In genomic region chr4:26864904-26865303, GRCh38 we compare ENCODE assay signal across 13 cellular contexts. TPM values are rescaled to one million over a fixed set of nuclear protein-coding genes. Genes with fewer than 3 reads are reported as not detected.
DNase-seq lines count a peak whose midpoint lies in the region; ATAC-seq and TF ChIP-seq lines count a peak whose summit lies in the region.
"Had no signal": no experiment of that assay in that cellular context is flagged by ENCODE, and none has a peak within 500 bp of the region (broad histone marks: within the 10 kb centered on the region; RNA-seq: fewer than 3 reads in every experiment).

No MANE protein-coding gene starts in this region.

- H3K4me1 Mint-ChIP-seq in stimulated activated naive CD8-positive, alpha-beta T cell treated with anti-CD3 and anti-CD28 coated beads, Interleukin-15, Interleukin-2, amounts not matched to agents 100 ng/mL and 50 ng/mL, for 24 hours (ENCODE audit: low read depth) = peaks cover 75% of the 10 kb centered on the region
- H3K4me1 Mint-ChIP-seq in activated T-helper 17 cell treated with anti-CD3 and anti-CD28 coated beads, Interleukin-2, amount 50 U/mL, for 72 hours = peaks cover 45% of the 10 kb centered on the region

- TF ChIP-seq POLR2A in uterus (IDR thresholded peaks at IDR 0.05) = no peak

- H3K27me3 ChIP-seq in muscle layer of duodenum (ENCODE audit: low read depth, low read length) (no peaks in the 10 kb centered on the region), uterus (no peaks in the 10 kb centered on the region)
- H3K27me3 ChIP-seq: esophagus squamous epithelium, MG63 had no signal

- H3K9me3 Mint-ChIP-seq in stimulated activated naive CD8-positive, alpha-beta T cell treated with anti-CD3 and anti-CD28 coated beads, Interleukin-15, Interleukin-2, amounts not matched to agents 100 ng/mL and 50 ng/mL, for 24 hours = no peaks in the 10 kb centered on the region
- H3K9me3 Mint-ChIP-seq in activated T-helper 17 cell treated with anti-CD3 and anti-CD28 coated beads, Interleukin-2, amount 50 U/mL, for 72 hours = no peaks in the 10 kb centered on the region

- H3K4me1 ChIP-seq in muscle layer of duodenum (ENCODE audit: control insufficient read depth in 1 of 2, insufficient read depth in 2 of 2, low read length in 2 of 2) = peaks cover 3 to 16% of the 10 kb centered on the region in 2 donors
- H3K4me1 ChIP-seq in uterus = peaks cover 0 to 9% of the 10 kb centered on the region in 2 donors

- H3K4me3 Mint-ChIP-seq in stimulated activated naive CD8-positive, alpha-beta T cell treated with anti-CD3 and anti-CD28 coated beads, Interleukin-15, Interleukin-2, amounts not matched to agents 100 ng/mL and 50 ng/mL, for 24 hours = peak overlapping the region; percentile 29
- peak overlapping the region; percentile 92 for H3K4me3 Mint-ChIP-seq in activated T-helper 17 cell treated with anti-CD3 and anti-CD28 coated beads, Interleukin-2, amount 50 U/mL, for 72 hours

- no peaks in the 10 kb centered on the region for H3K9me3 ChIP-seq in muscle layer of duodenum (ENCODE audit: control insufficient read depth in 1 of 2, low read length in 2 of 2)
- H3K9me3 ChIP-seq in uterus = no peaks in the 10 kb centered on the region
- H3K9me3 ChIP-seq: esophagus squamous epithelium, MG63 had no signal

- ATAC-seq in stimulated activated naive CD8-positive, alpha-beta T cell treated with anti-CD3 and anti-CD28 coated beads, Interleukin-15, Interleukin-2, amounts not matched to agents 100 U/mL and 50 U/mL, for 24 hours = no peak
- no peak for ATAC-seq in activated T-helper 17 cell treated with anti-CD3 and anti-CD28 coated beads, Interleukin-2, amount 50 U/mL, for 72 hours (replicated peaks)
- no peak for ATAC-seq in GM19397 (IDR thresholded peaks at IDR 0.05; ENCODE audit: unreplicated experiment)
- no peak for ATAC-seq in activated CD4-positive, CD25-positive, alpha-beta regulatory T cell treated with anti-CD3 and anti-CD28 coated beads, Interleukin-2, amount 50 U/mL, for 24 hours

- no peak for DNase-seq in stimulated activated naive CD8-positive, alpha-beta T cell treated with anti-CD3 and anti-CD28 coated beads, Interleukin-15, Interleukin-2, amounts not matched to agents 100 U/mL and 50 U/mL, for 24 hours
- DNase-seq in NCI-H2227 treated with DMSO at 0.1 percent for 48 hours (lab: John Stamatoyannopoulos, UW) (no peak), uterus (no peak)
- DNase-seq: esophagus squamous epithelium, MG63, NCI-H345 had no signal

- H3K27ac Mint-ChIP-seq in stimulated activated naive CD8-positive, alpha-beta T cell treated with anti-CD3 and anti-CD28 coated beads, Interleukin-15, Interleukin-2, amounts not matched to agents 100 ng/mL and 50 ng/mL, for 24 hours = no peak overlapping the region
- no peak overlapping the region for H3K27ac Mint-ChIP-seq in activated T-helper 17 cell treated with anti-CD3 and anti-CD28 coated beads, Interleukin-2, amount 50 U/mL, for 72 hours

- H3K36me3 ChIP-seq in muscle layer of duodenum (ENCODE audit: control insufficient read depth in 1 of 2, insufficient read depth in 2 of 2, low read length in 2 of 2) (no peaks in the 10 kb centered on the region), uterus (no peaks in the 10 kb centered on the region)
- H3K36me3 ChIP-seq: esophagus squamous epithelium, MG63 had no signal

- no peaks in the 10 kb centered on the region for H3K27me3 Mint-ChIP-seq in stimulated activated naive CD8-positive, alpha-beta T cell treated with anti-CD3 and anti-CD28 coated beads, Interleukin-15, Interleukin-2, amounts not matched to agents 100 ng/mL and 50 ng/mL, for 24 hours
- H3K27me3 Mint-ChIP-seq in activated T-helper 17 cell treated with anti-CD3 and anti-CD28 coated beads, Interleukin-2, amount 50 U/mL, for 72 hours = no peaks in the 10 kb centered on the region

- H3K36me3 Mint-ChIP-seq in stimulated activated naive CD8-positive, alpha-beta T cell treated with anti-CD3 and anti-CD28 coated beads, Interleukin-15, Interleukin-2, amounts not matched to agents 100 ng/mL and 50 ng/mL, for 24 hours (ENCODE audit: low read depth) = peaks cover 3% of the 10 kb centered on the region
- H3K36me3 Mint-ChIP-seq in activated T-helper 17 cell treated with anti-CD3 and anti-CD28 coated beads, Interleukin-2, amount 50 U/mL, for 72 hours (ENCODE audit: low read depth) = peaks cover 10% of the 10 kb centered on the region

- intact Hi-C loops in uterus (cut with DNase I; ENCODE audit: low total_unique reads) = no loop called here

- H3K27ac ChIP-seq in muscle layer of duodenum (ENCODE audit: low read length) = peak overlapping the region; percentile 70
- peak overlapping the region in 1 of 2 donors; percentile 35 for H3K27ac ChIP-seq in uterus
- H3K27ac ChIP-seq: RWPE1, VCaP had no signal

- no peak for TF ChIP-seq CTCF in uterus (IDR thresholded peaks at IDR 0.05)

- no peak overlapping the region for H3K4me3 ChIP-seq in muscle layer of duodenum (ENCODE audit: low read depth in 1 of 2, low read length in 2 of 2)
- H3K4me3 ChIP-seq in uterus = no peak overlapping the region
- H3K4me3 ChIP-seq: esophagus squamous epithelium, MG63 had no signal

RNA-seq across cellular contexts. Expression of gene STIM2, which starts 4.3 kb away (rescaled TPM):
- 10 to 100 TPM; 38.4 to 39.6 TPM for total RNA-seq in activated T-helper 17 cell treated with anti-CD3 and anti-CD28 coated beads, Interleukin-2, amount 50 U/mL, for 72 hours
- total RNA-seq in uterus = 10 to 100 TPM; 27.9 to 38.2 (median 29.4) TPM
